ENCODE assay signal across 16 cellular contexts in genomic region chr18:74508366-74508765, GRCh38. TPM values are rescaled to one million over a fixed set of nuclear protein-coding genes. Genes with fewer than 3 reads are reported as not detected.
DNase-seq lines count a peak whose midpoint lies in the region; ATAC-seq and TF ChIP-seq lines count a peak whose summit lies in the region.
"Had no signal": no experiment of that assay in that cellular context is flagged by ENCODE, and none has a peak within 500 bp of the region (broad histone marks: within the 10 kb centered on the region; RNA-seq: fewer than 3 reads in every experiment).

No MANE protein-coding gene starts in this region.

- H3K4me1 Mint-ChIP-seq in endothelial cell (ENCODE audit: unreplicated experiment), result no peaks in the 10 kb centered on the region

- H3K4me3 ChIP-seq in BLaER1 (no peak overlapping the region), HUES48 (ENCODE audit: low read depth, low read length) (no peak overlapping the region), sigmoid colon (no peak overlapping the region), SK-N-SH (ENCODE audit: low read depth in 2 of 2, low read length in 1 of 2) (no peak overlapping the region), psoas muscle (no peak overlapping the region)
- H3K4me3 ChIP-seq: MG63 had no signal

- POLR2A ChIA-PET in SK-N-SH (lab: Yijun Ruan, JAX), result no interaction called here

- no peaks in the 10 kb centered on the region for H3F3A ChIP-seq in SK-N-SH (replicated peaks; ENCODE audit: insufficient read depth)

- CTCF ChIA-PET in SK-N-SH (lab: Yijun Ruan, JAX), result no interaction called here

- no peak for ATAC-seq in psoas muscle
- ATAC-seq: HepG2, PC-3 had no signal

- intact Hi-C loops in sigmoid colon (cut with DNase I), result no loop called here
- intact Hi-C loops in psoas muscle (cut with DNase I), result no loop called here

- no peaks in the 10 kb centered on the region for H3K27me3 ChIP-seq in BLaER1
- no peaks in the 10 kb centered on the region for H3K27me3 ChIP-seq in HUES48 (ENCODE audit: control insufficient read depth, insufficient read depth, low read length)
- H3K27me3 ChIP-seq in sigmoid colon, result no peaks in the 10 kb centered on the region
- no peaks in the 10 kb centered on the region for H3K27me3 ChIP-seq in SK-N-SH (ENCODE audit: insufficient read depth)
- no peaks in the 10 kb centered on the region for H3K27me3 ChIP-seq in psoas muscle (ENCODE audit: insufficient read depth in 3 of 3, low read length in 2 of 3)
- H3K27me3 ChIP-seq: MG63 had no signal

- H2AFZ ChIP-seq in SK-N-SH (ENCODE audit: low read depth), result no peak overlapping the region

- H3K27me3 Mint-ChIP-seq in endothelial cell (ENCODE audit: unreplicated experiment), result peaks cover 3% of the 10 kb centered on the region
- H3K27me3 Mint-ChIP-seq: CD4-positive, alpha-beta T cell had no signal

- TF ChIP-seq EP300 in sigmoid colon (IDR thresholded peaks at IDR 0.05) (no peak), SK-N-SH (IDR thresholded peaks at IDR 0.05; ENCODE audit: borderline replicate concordance in 1 of 2, low read depth in 1 of 2, low read length in 1 of 2) (no peak)

- no peaks in the 10 kb centered on the region for H3K79me2 ChIP-seq in SK-N-SH (ENCODE audit: insufficient read depth)

- no peak for TF ChIP-seq RAD21 in SK-N-SH (IDR thresholded peaks at IDR 0.05; ENCODE audit: low read length)

- TF ChIP-seq CTCF in endothelial cell (IDR thresholded peaks at IDR 0.05; ENCODE audit: unreplicated experiment), result no peak
- no peak for TF ChIP-seq CTCF in sigmoid colon (IDR thresholded peaks at IDR 0.05)
- no peak for TF ChIP-seq CTCF in SK-N-SH (IDR thresholded peaks at IDR 0.05)
- no peak for TF ChIP-seq CTCF in psoas muscle (IDR thresholded peaks at IDR 0.05)

- H3K36me3 ChIP-seq in BLaER1 (peaks cover 100% of the 10 kb centered on the region), HUES48 (ENCODE audit: control insufficient read depth, insufficient read depth, low read length) (peaks cover 96% of the 10 kb centered on the region), sigmoid colon (peaks cover 0 to 88% (median 54%) of the 10 kb centered on the region in 4 donors), SK-N-SH (replicated peaks in 1 of 2; ENCODE audit: control insufficient read depth in 1 of 2, insufficient read depth in 2 of 2, low read length in 1 of 2) (peaks cover 16 to 60% of the 10 kb centered on the region in 2 experiments), psoas muscle (ENCODE audit: insufficient read depth in 1 of 2, low read depth in 1 of 2) (peaks cover 15 to 98% of the 10 kb centered on the region in 2 donors)

- peaks cover 63% of the 10 kb centered on the region for H3K36me3 Mint-ChIP-seq in endothelial cell (ENCODE audit: low read depth, unreplicated experiment)

- 48 to 77% methylated on average over 9 of the region's 9 CpGs for WGBS in sigmoid colon, 2 donors
- 93% methylated on average over 9 of the region's 9 CpGs for WGBS in SK-N-SH (ENCODE audit: low lambda C conversion rate)
- 75 to 81% (median 75%) methylated on average over 9 of the region's 9 CpGs for WGBS in psoas muscle, 3 donors

- H3K9me2 ChIP-seq in SK-N-SH, result no peaks in the 10 kb centered on the region

- peaks cover 4% of the 10 kb centered on the region for H3K9me3 Mint-ChIP-seq in endothelial cell (ENCODE audit: unreplicated experiment)
- H3K9me3 Mint-ChIP-seq: CD4-positive, alpha-beta T cell had no signal

- DNase-seq in endothelial cell (ENCODE audit: low spot score) (no peak), sigmoid colon (peak; percentile 53), NCI-H2227 treated with DMSO at 0.1 percent for 48 hours (lab: John Stamatoyannopoulos, UW) (no peak), SK-N-SH (no peak), psoas muscle (no peak)
- DNase-seq: CD4-positive, alpha-beta T cell; DND-41; GDM1; MG63; NCI-H1092 treated with DMSO at 0.1 percent for 48 hours; NCI-H1694; NCI-H446; PC-3 had no signal

- H3K9me3 ChIP-seq in BLaER1 (no peaks in the 10 kb centered on the region), HUES48 (ENCODE audit: control insufficient read depth, insufficient read depth, low read length) (no peaks in the 10 kb centered on the region), sigmoid colon (no peaks in the 10 kb centered on the region), SK-N-SH (no peaks in the 10 kb centered on the region), psoas muscle (no peaks in the 10 kb centered on the region)
- H3K9me3 ChIP-seq: MG63 had no signal

- H3K9ac ChIP-seq in BLaER1 (no peak overlapping the region), HUES48 (ENCODE audit: low read depth, low read length) (no peak overlapping the region), SK-N-SH (no peak overlapping the region)

- H3K4me3 Mint-ChIP-seq in endothelial cell (ENCODE audit: unreplicated experiment), result no peak overlapping the region
- H3K4me3 Mint-ChIP-seq: CD4-positive, alpha-beta T cell had no signal

- H4K20me1 ChIP-seq in BLaER1 (peaks cover 65% of the 10 kb centered on the region), SK-N-SH (ENCODE audit: insufficient read depth) (no peaks in the 10 kb centered on the region)

- TF ChIP-seq POLR2A in sigmoid colon (IDR thresholded peaks at IDR 0.05), result no peak

- H3K4me2 ChIP-seq in BLaER1 (no peak overlapping the region), SK-N-SH (no peak overlapping the region)

- peaks cover 5% of the 10 kb centered on the region; the same call in 1 of the 2 replicates for H3K4me1 ChIP-seq in BLaER1
- no peaks in the 10 kb centered on the region for H3K4me1 ChIP-seq in HUES48 (ENCODE audit: control insufficient read depth, insufficient read depth, low read length)
- H3K4me1 ChIP-seq in sigmoid colon, result no peaks in the 10 kb centered on the region
- H3K4me1 ChIP-seq in SK-N-SH (ENCODE audit: control insufficient read depth in 1 of 2, insufficient read depth in 2 of 2, low read depth in 1 of 2, low read length in 1 of 2), result no peaks in the 10 kb centered on the region
- no peaks in the 10 kb centered on the region for H3K4me1 ChIP-seq in psoas muscle

- H3K27ac Mint-ChIP-seq in endothelial cell (ENCODE audit: unreplicated experiment), result peak overlapping the region; percentile 5
- H3K27ac Mint-ChIP-seq: CD4-positive, alpha-beta T cell had no signal

- H3K27ac ChIP-seq in BLaER1 (0 out of 2 replicates have a peak overlapping the region, but pooled peaks have one; percentile 9), HUES48 (ENCODE audit: low read depth, low read length) (peak overlapping the region; percentile 40), sigmoid colon (no peak overlapping the region), SK-N-SH (ENCODE audit: low read depth in 2 of 2, low read length in 1 of 2) (no peak overlapping the region), psoas muscle (no peak overlapping the region)

TF ChIP-seq in SK-N-SH, 30 proteins besides CTCF, POLR2A, EP300 and RAD21 (continues in another document):
- TF ChIP-seq MEF2A (IDR thresholded peaks at IDR 0.05; ENCODE audit: borderline replicate concordance, low read depth), result no peak
- TF ChIP-seq REST (IDR thresholded peaks at IDR 0.05; ENCODE audit: low read depth, low read length), result no peak

RNA-seq across cellular contexts. Expression of gene CNDP2, which starts 12.2 kb away (rescaled TPM):
- 113 TPM for total RNA-seq in endothelial cell (ENCODE audit: unreplicated experiment)
- 10 to 100 TPM; 29.3 to 53.5 (median 46.4) TPM for total RNA-seq in sigmoid colon
- polyA plus RNA-seq in sigmoid colon, result 100 to 1,000 TPM; 114 to 179 (median 132) TPM
- 78.5 and 84.9 TPM in 2 replicates for polyA plus RNA-seq in SK-N-SH (2012; rRNA removed)
- polyA plus RNA-seq in SK-N-SH (2012; cell fraction: cytosol; rRNA removed), result 67.8 and 70.5 TPM in 2 replicates
- polyA plus RNA-seq in SK-N-SH (2012; cell fraction: nucleus; rRNA removed), result 99.2 and 102 TPM in 2 replicates
- 10 to 100 TPM; 36.8 to 51.9 (median 44.1) TPM for total RNA-seq in psoas muscle
- 10 to 100 TPM; 24.3 to 48.5 (median 29.4) TPM for polyA plus RNA-seq in psoas muscle

RNA-seq across cellular contexts. Expression of gene CNDP1, which starts 25.9 kb away (rescaled TPM):
- total RNA-seq in endothelial cell (ENCODE audit: unreplicated experiment) (not detected), sigmoid colon (not detected), psoas muscle (not detected)
- polyA plus RNA-seq in sigmoid colon (under 1 TPM in 2 of 3 donors, not detected in 1; 0.10 to 0.60 TPM), SK-N-SH (2012; rRNA removed) (not detected in 2 replicates), psoas muscle (under 1 TPM in 1 of 3 donors, not detected in 2; 0.04 TPM)
- not detected in 2 replicates for polyA plus RNA-seq in SK-N-SH (2012; cell fraction: cytosol; rRNA removed)
- not detected in 2 replicates for polyA plus RNA-seq in SK-N-SH (2012; cell fraction: nucleus; rRNA removed)
- total RNA-seq: HepG2, PC-3 had no signal

RNA-seq across cellular contexts. Expression of gene DIPK1C, which starts 51.3 kb away (rescaled TPM):
- total RNA-seq in endothelial cell (ENCODE audit: unreplicated experiment), result 0.21 TPM
- 1 to 10 TPM in 2 of 4 donors, under 1 TPM in 1, not detected in 1; 0.82 to 1.1 (median 1.1) TPM for total RNA-seq in sigmoid colon
- polyA plus RNA-seq in sigmoid colon, result under 1 TPM in 1 of 3 donors, not detected in 2; 0.48 TPM
- not detected in 2 replicates for polyA plus RNA-seq in SK-N-SH (2012; rRNA removed)
- not detected in 2 replicates for polyA plus RNA-seq in SK-N-SH (2012; cell fraction: cytosol; rRNA removed)
- not detected in 2 replicates for polyA plus RNA-seq in SK-N-SH (2012; cell fraction: nucleus; rRNA removed)
- total RNA-seq in psoas muscle, result under 1 TPM; 0.07 to 0.67 (median 0.21) TPM
- polyA plus RNA-seq in psoas muscle, result under 1 TPM; 0.09 to 0.34 (median 0.20) TPM
- total RNA-seq: CD4-positive, alpha-beta T cell; HepG2; PC-3 had no signal

Comparison
In these comparisons a context has a peak if more than half of its experiments do, and no peak if none do; other contexts are left out.
1. H3K27ac ChIP-seq: peak in BLaER1 (single experiment) and HUES48 (single experiment); none in sigmoid colon (0 of 4), SK-N-SH (0 of 2) and psoas muscle (single experiment).